Comparison of ENCODE assay signal across 8 cellular contexts in the genomic region with DNA sequence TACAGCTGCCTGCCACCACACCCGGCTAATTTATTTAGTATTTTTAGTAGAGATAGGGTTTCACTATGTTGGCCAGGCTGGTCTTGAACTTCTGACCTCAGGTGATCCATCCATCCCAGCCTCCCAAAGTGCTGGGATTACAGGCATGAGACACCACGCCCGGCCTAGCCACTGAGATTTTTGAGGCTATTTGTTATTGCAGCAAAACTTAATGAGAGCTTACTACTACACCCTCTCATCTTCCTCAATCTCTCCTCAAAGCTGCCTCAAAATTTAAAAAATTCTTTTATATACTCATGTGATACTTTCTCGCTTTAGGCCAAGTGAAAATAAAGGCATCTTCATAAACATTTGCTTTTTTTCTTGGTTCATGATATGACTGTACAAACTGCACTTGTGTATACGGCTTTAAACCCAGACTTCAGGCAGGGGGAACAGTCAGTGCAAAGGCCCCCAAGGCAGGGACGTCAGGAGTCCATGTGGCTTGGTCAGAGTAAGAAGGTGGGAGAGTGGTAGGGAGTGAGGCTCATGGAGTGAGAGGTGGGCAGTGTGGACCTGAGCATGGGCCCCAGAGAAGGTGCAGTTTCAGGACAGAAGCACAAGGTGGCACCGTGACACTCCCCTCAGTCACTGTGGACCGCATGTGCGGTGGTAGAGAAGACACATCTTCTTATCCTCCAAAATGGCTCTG. TPM values are rescaled to one million over a fixed set of nuclear protein-coding genes. Genes with fewer than 3 reads are reported as not detected.
DNase-seq lines count a peak whose midpoint lies in the region; ATAC-seq lines count a peak whose summit lies in the region.

No MANE protein-coding gene starts in this region.

- in situ Hi-C loops in ACHN (cut with HindIII; ENCODE audit: low pct_ligation_motif_present, low pct_unique_long_range_greater_than_20kb, low sequenced_read_pairs), result loop anchor here (25.0 kb wide), 1 partner anchor 106 kb away; no protein-coding TSS in a partner anchor

- ATAC-seq in GM18519 (IDR thresholded peaks at IDR 0.05; ENCODE audit: low FRiP score, unreplicated experiment), result peak; percentile 30
- ATAC-seq in HG03095 (IDR thresholded peaks at IDR 0.05; ENCODE audit: unreplicated experiment), result peak; percentile 35
- peak; percentile 99 for ATAC-seq in left lobe of liver

- DNase-seq in ACHN (peak; percentile 82), NCI-H2227 (lab: John Stamatoyannopoulos, UW; ENCODE audit: unreplicated experiment) (peak; percentile 80), left lobe of liver (ENCODE audit: low spot score) (peak; percentile 75)
- DNase-seq in activated CD4-positive, CD25-positive, alpha-beta regulatory T cell treated with anti-CD3 and anti-CD28 coated beads, Interleukin-2, amount 50 U/mL, for 16 hours (ENCODE audit: low read depth, low spot score), result peak; percentile 31
- peak; percentile 63 for DNase-seq in central memory CD4-positive, alpha-beta T cell
- peak; percentile 43 to 44 for DNase-seq in stimulated activated CD4-positive, alpha-beta T cell treated with anti-CD3 and anti-CD28 coated beads, Interleukin-4, amount 100 ng/mL, for 48 hours (ENCODE audit: low read depth in 2 of 2)

RNA-seq across cellular contexts. Expression of a gene that starts 55.5 kb away (rescaled TPM):
- 22.7 TPM for total RNA-seq in left lobe of liver

Comparison
In these comparisons a context has a peak if more than half of its experiments do, and no peak if none do; other contexts are left out.
1. Peak in every context shown above with its lines: DNase-seq and ATAC-seq.
2. DNase-seq: peak in every context shown above with its lines; median percentile 82 in ACHN; 80 in NCI-H2227; 75 in left lobe of liver; 63 in central memory CD4-positive, alpha-beta T cell; 44 in stimulated activated CD4-positive, alpha-beta T cell treated with anti-CD3 and anti-CD28 coated beads, Interleukin-4, amount 100 ng/mL, for 48 hours; 31 in activated CD4-positive, CD25-positive, alpha-beta regulatory T cell treated with anti-CD3 and anti-CD28 coated beads, Interleukin-2, amount 50 U/mL, for 16 hours.
3. ATAC-seq: peak in every context shown above with its lines; median percentile 99 in left lobe of liver; 35 in HG03095; 30 in GM18519.